Comparison of ENCODE assay signal across 20 cellular contexts in genomic region chr14:86790408-86791364, GRCh38.
DNase-seq lines count a peak whose midpoint lies in the region; ATAC-seq and TF ChIP-seq lines count a peak whose summit lies in the region.
"Had no signal": no experiment of that assay in that cellular context is flagged by ENCODE, and none has a peak within 500 bp of the region (broad histone marks: within the 10 kb centered on the region; RNA-seq: fewer than 3 reads in every experiment).

No MANE protein-coding gene starts in this region.

- DNase-seq in EL (peak; percentile 8), OCI-LY7 (ENCODE audit: low spot score) (no peak), foreskin keratinocyte (peak in 1 of 2 donors; percentile 32)
- no peak for DNase-seq in activated T-cell treated with anti-CD3 and anti-CD28 coated beads, Interleukin-2, amount 50 U/mL, for 48 hours
- DNase-seq in activated CD8-positive, alpha-beta memory T cell treated with anti-CD3 and anti-CD28 coated beads for 24 hours = no peak
- DNase-seq: activated CD4-positive, alpha-beta T cell treated with anti-CD3 and anti-CD28 coated beads, Interleukin-2, amount 10 ng/mL, durations not matched to agents 7 days and 5 days; activated T-cell treated with anti-CD3 and anti-CD28 coated beads, Interleukin-2, amount 50 U/mL, for 1 hour; body of pancreas; DMS153; kidney glomerular epithelial cell; NCI-H1417 treated with DMSO at 0.1 percent for 48 hours; NCI-H446 treated with DMSO at 0.1 percent for 48 hours; PC-9 had no signal

- TF ChIP-seq CTCF in 22Rv1 (IDR thresholded peaks at IDR 0.05) (peak; percentile 60), OCI-LY7 (conservative IDR thresholded peaks at IDR 0.05; ENCODE audit: low read length) (peak; percentile 36), foreskin keratinocyte (conservative IDR thresholded peaks at IDR 0.05) (peak; percentile 56)

- H3K4me3 ChIP-seq in OCI-LY7 (ENCODE audit: low read depth, low read length, poor library complexity, severe bottlenecking) = no peak overlapping the region
- H3K4me3 ChIP-seq: body of pancreas, PC-9, right atrium auricular region had no signal

- no peaks in the 10 kb centered on the region for H3K36me3 ChIP-seq in OCI-LY7 (ENCODE audit: insufficient read depth, low read length)
- H3K36me3 ChIP-seq: neutrophil, right atrium auricular region had no signal

- peak; percentile 84 for ATAC-seq in foreskin keratinocyte
- ATAC-seq in HG03354 (IDR thresholded peaks at IDR 0.05; ENCODE audit: poor library complexity, severe bottlenecking, unreplicated experiment) = no peak
- no peak for ATAC-seq in HG02885 (IDR thresholded peaks at IDR 0.05; ENCODE audit: poor library complexity, unreplicated experiment)
- ATAC-seq: body of pancreas, SK-N-SH treated with all-trans-retinoic acid at 6 μM for 48 hours had no signal

- H3K27me3 ChIP-seq in foreskin keratinocyte = no peaks in the 10 kb centered on the region
- H3K27me3 ChIP-seq: body of pancreas, neutrophil, right atrium auricular region had no signal

- intact Hi-C loops in OCI-LY7 (cut with micrococcal nuclease; ENCODE audit: unreplicated experiment) = no loop called here

- H3K9me2 ChIP-seq in OCI-LY7 (ENCODE audit: insufficient read depth, low read length) = no peaks in the 10 kb centered on the region

- H3K4me1 ChIP-seq in OCI-LY7 (ENCODE audit: insufficient read depth, low read length, poor library complexity, severe bottlenecking) (no peaks in the 10 kb centered on the region), foreskin keratinocyte (peaks cover 5% of the 10 kb centered on the region)
- H3K4me1 ChIP-seq: body of pancreas, right atrium auricular region had no signal

- H4K20me1 ChIP-seq in OCI-LY7 (ENCODE audit: insufficient read depth, low read length) = no peaks in the 10 kb centered on the region

- H3K27ac ChIP-seq in 22Rv1 (no peak overlapping the region), OCI-LY7 (ENCODE audit: low read depth, low read length, poor library complexity, severe bottlenecking) (no peak overlapping the region), foreskin keratinocyte (no peak overlapping the region)
- H3K27ac ChIP-seq: body of pancreas, KMS-11, neutrophil, PC-9, right atrium auricular region had no signal

- H3K4me2 ChIP-seq in OCI-LY7 (ENCODE audit: low read length) = no peak overlapping the region
- H3K4me2 ChIP-seq: KMS-11, PC-9 had no signal

- no peaks in the 10 kb centered on the region for H3K79me2 ChIP-seq in OCI-LY7 (ENCODE audit: insufficient read depth, low read depth, low read length)

- H3K9me3 ChIP-seq in OCI-LY7 (ENCODE audit: low read length) = no peaks in the 10 kb centered on the region
- H3K9me3 ChIP-seq: body of pancreas, neutrophil, right atrium auricular region had no signal

- POLR2A ChIA-PET in OCI-LY7 (lab: Charles Lee) = no interaction called here

- BruUV-seq in OCI-LY7 (replicated peaks; lab: Mats Ljungman, UMichigan) = no TSS peak

- no peak overlapping the region for H2AFZ ChIP-seq in OCI-LY7 (ENCODE audit: low read length)
- H2AFZ ChIP-seq: PC-9 had no signal

- CTCF ChIA-PET in OCI-LY7 (lab: Charles Lee; ENCODE audit: unreplicated experiment) = no interaction called here
